ENCODE assay signal across 29 cellular contexts in the genomic region with DNA sequence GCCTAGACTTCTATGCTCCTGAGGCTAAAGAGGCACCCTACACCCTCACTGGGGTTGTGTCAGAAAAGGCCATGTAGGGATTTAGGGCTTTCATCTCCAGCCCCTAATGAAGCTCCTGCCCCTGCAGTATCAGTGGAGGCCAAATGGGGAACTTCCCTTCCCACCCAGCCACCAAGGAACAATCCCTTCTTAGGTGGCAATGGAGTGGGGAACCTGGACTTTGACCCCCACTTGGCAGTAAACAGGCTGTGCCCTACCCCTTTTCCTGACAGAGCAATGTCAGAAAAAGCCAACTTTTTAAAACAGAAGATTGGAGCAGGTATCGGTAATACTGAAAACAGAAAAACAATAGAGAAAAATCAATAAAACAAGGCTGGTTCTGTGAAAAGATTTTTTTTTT.
"Had no signal": no experiment of that assay in that cellular context is flagged by ENCODE, and none has a peak within 500 bp of the region (broad histone marks: within the 10 kb centered on the region; RNA-seq: fewer than 3 reads in every experiment).

No MANE protein-coding gene starts in this region.

- H3K4me3 Mint-ChIP-seq: activated CD4-positive, alpha-beta memory T cell treated with anti-CD3 and anti-CD28 coated beads for 36 hours; activated CD4-positive, alpha-beta T cell treated with anti-CD3 and anti-CD28 coated beads, Interleukin-2, amount 10 ng/mL, durations not matched to agents 7 days and 5 days; activated naive CD8-positive, alpha-beta T cell treated with anti-CD3 and anti-CD28 coated beads, Interleukin-2, amount 10 ng/mL, durations not matched to agents 7 days and 5 days; T-cell had no signal

- H3K27ac Mint-ChIP-seq: activated CD4-positive, alpha-beta memory T cell treated with anti-CD3 and anti-CD28 coated beads for 36 hours; activated CD4-positive, alpha-beta T cell treated with anti-CD3 and anti-CD28 coated beads, Interleukin-2, amount 10 ng/mL, durations not matched to agents 7 days and 5 days; activated naive CD8-positive, alpha-beta T cell treated with anti-CD3 and anti-CD28 coated beads, Interleukin-2, amount 10 ng/mL, durations not matched to agents 7 days and 5 days; activated T-helper 2 cell treated with anti-CD3 and anti-CD28 coated beads, Interferon-gamma antibody, Interleukin-2, Interleukin-4, amounts not matched to agents 10 μg/mL and 5 μg/mL and 100 μg/mL, durations not matched to agents 14 hours and 24 hours and 36 hours; T-cell had no signal

- H3K4me1 ChIP-seq: adrenal gland had no signal

- H3K9me3 ChIP-seq: adrenal gland had no signal

- H3K9me3 Mint-ChIP-seq: activated CD4-positive, alpha-beta memory T cell treated with anti-CD3 and anti-CD28 coated beads for 36 hours; activated CD4-positive, alpha-beta T cell treated with anti-CD3 and anti-CD28 coated beads, Interleukin-2, amount 10 ng/mL, durations not matched to agents 7 days and 5 days; activated naive CD8-positive, alpha-beta T cell treated with anti-CD3 and anti-CD28 coated beads, Interleukin-2, amount 10 ng/mL, durations not matched to agents 7 days and 5 days; activated T-helper 2 cell treated with anti-CD3 and anti-CD28 coated beads, Interferon-gamma antibody, Interleukin-2, Interleukin-4, amounts not matched to agents 10 μg/mL and 5 μg/mL and 100 μg/mL, durations not matched to agents 14 hours and 24 hours and 36 hours; T-cell had no signal

- H3K27me3 ChIP-seq: adrenal gland had no signal

- H3K4me1 Mint-ChIP-seq: activated CD4-positive, alpha-beta T cell treated with anti-CD3 and anti-CD28 coated beads, Interleukin-2, amount 10 ng/mL, durations not matched to agents 7 days and 5 days; activated naive CD8-positive, alpha-beta T cell treated with anti-CD3 and anti-CD28 coated beads, Interleukin-2, amount 10 ng/mL, durations not matched to agents 7 days and 5 days; T-cell had no signal

- H3K4me3 ChIP-seq: adrenal gland, SK-N-MC had no signal

- H3K27ac ChIP-seq: adrenal gland, SK-N-MC, VCaP had no signal

- H3K36me3 ChIP-seq: adrenal gland had no signal

- ATAC-seq: Panc1, Right ventricle myocardium inferior, T-cell had no signal

- H3K27me3 Mint-ChIP-seq: activated CD4-positive, alpha-beta memory T cell treated with anti-CD3 and anti-CD28 coated beads for 36 hours; activated CD4-positive, alpha-beta T cell treated with anti-CD3 and anti-CD28 coated beads, Interleukin-2, amount 10 ng/mL, durations not matched to agents 7 days and 5 days; activated naive CD8-positive, alpha-beta T cell treated with anti-CD3 and anti-CD28 coated beads, Interleukin-2, amount 10 ng/mL, durations not matched to agents 7 days and 5 days; T-cell had no signal

- DNase-seq: activated CD4-positive, alpha-beta memory T cell treated with anti-CD3 and anti-CD28 coated beads for 36 hours; activated CD4-positive, alpha-beta T cell treated with anti-CD3 and anti-CD28 coated beads, Interleukin-2, amount 10 ng/mL, durations not matched to agents 7 days and 5 days; activated CD4-positive, CD25-positive, alpha-beta regulatory T cell; activated naive CD4-positive, alpha-beta T cell treated with anti-CD3 and anti-CD28 coated beads, Interleukin-2, amount 50 U/mL, for 16 hours; activated naive CD8-positive, alpha-beta T cell treated with anti-CD3 and anti-CD28 coated beads, Interleukin-2, amount 10 ng/mL, durations not matched to agents 7 days and 5 days; activated T-cell treated with anti-CD3 and anti-CD28 coated beads for 4 hours; activated T-cell treated with anti-CD3 and anti-CD28 coated beads, Interleukin-2, amount 50 U/mL, for 48 hours; adrenal gland; anterior cingulate cortex; caudate nucleus; MM.1S; NCI-H1105 treated with DMSO at 0.1 percent for 48 hours; NCI-H1436 treated with DMSO at 0.1 percent for 48 hours; NCI-H187; NCI-H2081; NCI-H226; NCI-H510A treated with DMSO at 0.1 percent for 48 hours; NCI-H69; NK-92 treated with Interleukin-12 subunit alpha and Interleukin-12 subunit beta, amount 100 ng/mL, for 24 hours; OCI-M1; RPMI8226; T-cell; T-helper 2 cell; T1000 had no signal
